1 cellular context compared by ENCODE assay signal in genomic region chr15:78437762-78438594, GRCh38.
TF ChIP-seq lines count a peak whose summit lies in the region.

TSS of gene IREB2 (plus strand) at chr15:78438216. CDS start at chr15:78438338, 122 bp downstream.

TF ChIP-seq in HepG2, 621 proteins besides CTCF, POLR2A, EP300 and RAD21 (continued from another document and continues in another):
- TF ChIP-seq ZBTB40 (IDR thresholded peaks at IDR 0.05) (no peak), ZBTB40 (CRISPR knock-in tag; IDR thresholded peaks at IDR 0.05) (peak; percentile 78; the same call in 1 of the 2 replicates), FOXO4 (CRISPR knock-in tag; conservative IDR thresholded peaks at IDR 0.05) (no peak), ZNF224 (CRISPR knock-in tag; IDR thresholded peaks at IDR 0.05) (peak; percentile 75; the same call in 1 of the 2 replicates), TCF7L2 (IDR thresholded peaks at IDR 0.05; ENCODE audit: low read depth, low read length) (no peak), ZNF280B (CRISPR knock-in tag; IDR thresholded peaks at IDR 0.05; ENCODE audit: borderline replicate concordance) (peak; percentile 70; the same call in 1 of the 2 replicates), GABPB1 (CRISPR knock-in tag; IDR thresholded peaks at IDR 0.05) (peak; percentile 88), ZKSCAN5 (CRISPR knock-in tag; IDR thresholded peaks at IDR 0.05) (no peak), MXD1 (CRISPR knock-in tag; IDR thresholded peaks at IDR 0.05) (peak; percentile 75; the same call in 1 of the 2 replicates), MEIS1 (CRISPR knock-in tag; IDR thresholded peaks at IDR 0.05; ENCODE audit: borderline replicate concordance) (no peak), THAP7 (CRISPR knock-in tag; IDR thresholded peaks at IDR 0.05) (no peak), SMARCE1 (IDR thresholded peaks at IDR 0.05; ENCODE audit: borderline replicate concordance) (no peak), HOXA5 (CRISPR knock-in tag; IDR thresholded peaks at IDR 0.05) (peak; percentile 24; the same call in 1 of the 2 replicates), ZNF350 (CRISPR knock-in tag; IDR thresholded peaks at IDR 0.05; ENCODE audit: borderline replicate concordance, low read depth) (peak; percentile 31; the same call in 1 of the 2 replicates), ZNF746 (CRISPR knock-in tag; IDR thresholded peaks at IDR 0.05) (peak; percentile 84; the same call in 1 of the 2 replicates), PREB (CRISPR knock-in tag; IDR thresholded peaks at IDR 0.05) (no peak), BORCS8-MEF2B (CRISPR knock-in tag; IDR thresholded peaks at IDR 0.05) (no peak; the same call in 1 of the 2 replicates), NCOA1 (CRISPR knock-in tag; IDR thresholded peaks at IDR 0.05) (0 out of 2 replicates have a peak, but pooled peaks have one; percentile 75), ZBTB14 (CRISPR knock-in tag; IDR thresholded peaks at IDR 0.05) (no peak), ZNF766 (CRISPR knock-in tag; IDR thresholded peaks at IDR 0.05; ENCODE audit: borderline replicate concordance) (no peak; the same call in 1 of the 2 replicates), ZNF543 (CRISPR knock-in tag; IDR thresholded peaks at IDR 0.05) (0 out of 2 replicates have a peak, but pooled peaks have one; percentile 60), ZNF256 (CRISPR knock-in tag; conservative IDR thresholded peaks at IDR 0.05) (0 out of 2 replicates have a peak, but pooled peaks have one; percentile 68), SOX5 (CRISPR knock-in tag; IDR thresholded peaks at IDR 0.05; ENCODE audit: borderline replicate concordance) (peak; percentile 35; the same call in 1 of the 2 replicates), HOMEZ (CRISPR knock-in tag; IDR thresholded peaks at IDR 0.05; ENCODE audit: low read depth) (peak; percentile 98), MLXIP (CRISPR knock-in tag; IDR thresholded peaks at IDR 0.05; ENCODE audit: borderline replicate concordance) (no peak), ZNF563 (CRISPR knock-in tag; IDR thresholded peaks at IDR 0.05) (peak; percentile 69; the same call in 1 of the 2 replicates), MLLT10 (CRISPR knock-in tag; IDR thresholded peaks at IDR 0.05) (no peak), MAZ (IDR thresholded peaks at IDR 0.05; ENCODE audit: borderline replicate concordance, low read depth, low read length) (0 out of 2 replicates have a peak, but pooled peaks have one; percentile 22), MAZ (CRISPR knock-in tag; IDR thresholded peaks at IDR 0.05; ENCODE audit: low read depth) (no peak), ZNF101 (CRISPR knock-in tag; IDR thresholded peaks at IDR 0.05; ENCODE audit: borderline replicate concordance, low read depth) (no peak), ZNF30 (CRISPR knock-in tag; IDR thresholded peaks at IDR 0.05) (no peak), KAT7 (CRISPR knock-in tag; IDR thresholded peaks at IDR 0.05; ENCODE audit: borderline replicate concordance) (peak; percentile 38; the same call in 1 of the 2 replicates), PPARG (CRISPR knock-in tag; conservative IDR thresholded peaks at IDR 0.05) (no peak), ZNF232 (CRISPR knock-in tag; IDR thresholded peaks at IDR 0.05; ENCODE audit: borderline replicate concordance) (peak; percentile 85), ZNF841 (CRISPR knock-in tag; IDR thresholded peaks at IDR 0.05; ENCODE audit: borderline replicate concordance) (no peak), TEF (CRISPR knock-in tag; IDR thresholded peaks at IDR 0.05) (no peak), PTBP1 (IDR thresholded peaks at IDR 0.05; ENCODE audit: low read depth, low read length, poor library complexity, severe bottlenecking) (no peak)
